ENCODE assay signal across 1 cellular context in the genomic region with DNA sequence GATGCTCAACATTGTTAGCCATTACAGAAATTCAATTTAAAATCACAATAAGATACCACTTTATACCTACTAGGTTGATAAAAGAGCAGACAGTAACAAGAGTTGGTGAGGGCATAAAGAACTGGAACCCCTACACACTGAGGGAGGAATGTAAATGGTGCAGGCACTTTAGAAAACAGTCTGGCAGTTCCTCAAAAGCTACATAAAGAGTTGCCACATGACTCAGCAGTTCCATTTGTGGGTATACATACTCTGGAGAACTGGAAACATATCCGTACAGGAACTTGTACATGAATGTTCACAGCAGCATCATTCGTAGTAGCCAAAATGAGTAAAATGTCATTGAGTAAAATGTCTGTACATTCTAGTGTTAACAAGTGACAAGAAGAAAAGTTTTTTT.
TF ChIP-seq lines count a peak whose summit lies in the region.

No MANE protein-coding gene starts in this region.

TF ChIP-seq in K562, 482 proteins besides CTCF, POLR2A, EP300 and RAD21 (continued from another document and continues in another):
- TF ChIP-seq, protein P1, sequence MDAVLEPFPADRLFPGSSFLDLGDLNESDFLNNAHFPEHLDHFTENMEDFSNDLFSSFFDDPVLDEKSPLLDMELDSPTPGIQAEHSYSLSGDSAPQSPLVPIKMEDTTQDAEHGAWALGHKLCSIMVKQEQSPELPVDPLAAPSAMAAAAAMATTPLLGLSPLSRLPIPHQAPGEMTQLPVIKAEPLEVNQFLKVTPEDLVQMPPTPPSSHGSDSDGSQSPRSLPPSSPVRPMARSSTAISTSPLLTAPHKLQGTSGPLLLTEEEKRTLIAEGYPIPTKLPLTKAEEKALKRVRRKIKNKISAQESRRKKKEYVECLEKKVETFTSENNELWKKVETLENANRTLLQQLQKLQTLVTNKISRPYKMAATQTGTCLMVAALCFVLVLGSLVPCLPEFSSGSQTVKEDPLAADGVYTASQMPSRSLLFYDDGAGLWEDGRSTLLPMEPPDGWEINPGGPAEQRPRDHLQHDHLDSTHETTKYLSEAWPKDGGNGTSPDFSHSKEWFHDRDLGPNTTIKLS (IDR thresholded peaks at IDR 0.05; ENCODE audit: borderline replicate concordance, low read depth): no peak
- TF ChIP-seq TRIM28 (IDR thresholded peaks at IDR 0.05) (peak; percentile 56; the same call in 1 of the 2 replicates), SP1 (CRISPR knock-in tag; IDR thresholded peaks at IDR 0.05) (no peak), NCOR1 (IDR thresholded peaks at IDR 0.05) (no peak), GABPB1 (CRISPR knock-in tag; IDR thresholded peaks at IDR 0.05) (no peak), POLR2H (tag; IDR thresholded peaks at IDR 0.05; ENCODE audit: low read depth) (0 out of 2 replicates have a peak, but pooled peaks have one; percentile 46), ARID1B (IDR thresholded peaks at IDR 0.05) (peak; percentile 59; the same call in 1 of the 2 replicates), ZNF785 (CRISPR knock-in tag; IDR thresholded peaks at IDR 0.05) (no peak), BHLHE40 (IDR thresholded peaks at IDR 0.05; ENCODE audit: low read length) (no peak), MTF1 (CRISPR knock-in tag; IDR thresholded peaks at IDR 0.05; ENCODE audit: borderline replicate concordance) (no peak), SMARCE1 (IDR thresholded peaks at IDR 0.05) (peak; percentile 65; the same call in 1 of the 2 replicates), SREBF2 (CRISPR knock-in tag; IDR thresholded peaks at IDR 0.05) (no peak), NBN (IDR thresholded peaks at IDR 0.05; ENCODE audit: low read depth) (peak; percentile 36; the same call in 1 of the 2 replicates), SMARCA5 (IDR thresholded peaks at IDR 0.05) (peak; percentile 42; the same call in 1 of the 2 replicates), TCFL5 (CRISPR knock-in tag; conservative IDR thresholded peaks at IDR 0.05) (no peak), SRF (CRISPR knock-in tag; IDR thresholded peaks at IDR 0.05) (no peak), TFAM (CRISPR knock-in tag; conservative IDR thresholded peaks at IDR 0.05) (no peak), MTA1 (IDR thresholded peaks at IDR 0.05; ENCODE audit: borderline replicate concordance) (0 out of 2 replicates have a peak, but pooled peaks have one; percentile 34), NUFIP1 (IDR thresholded peaks at IDR 0.05; ENCODE audit: partially characterized antibody) (no peak), SMARCA4 (IDR thresholded peaks at IDR 0.05) (peak; percentile 78; the same call in 1 of the 2 replicates), HDAC3 (IDR thresholded peaks at IDR 0.05; ENCODE audit: borderline replicate concordance, partially characterized antibody) (no peak), ZSCAN32 (CRISPR knock-in tag; IDR thresholded peaks at IDR 0.05) (no peak), C11orf30 (IDR thresholded peaks at IDR 0.05; ENCODE audit: low read depth) (peak; percentile 97), HNRNPLL (IDR thresholded peaks at IDR 0.05; ENCODE audit: low read depth, low read length, poor library complexity, severe bottlenecking) (no peak), STAT5B (CRISPR knock-in tag; IDR thresholded peaks at IDR 0.05) (no peak), NFRKB (IDR thresholded peaks at IDR 0.05; ENCODE audit: low read depth) (no peak), POLR3A (IDR thresholded peaks at IDR 0.05; ENCODE audit: borderline replicate concordance, extremely low read depth, insufficient read depth, insufficient read length) (no peak), NFE2 (IDR thresholded peaks at IDR 0.05; ENCODE audit: low read depth) (peak; percentile 100), ETV5 (CRISPR knock-in tag; IDR thresholded peaks at IDR 0.05; ENCODE audit: low read depth) (no peak), ZNF282 (CRISPR knock-in tag; IDR thresholded peaks at IDR 0.05) (no peak)
- TF ChIP-seq, protein P2, sequence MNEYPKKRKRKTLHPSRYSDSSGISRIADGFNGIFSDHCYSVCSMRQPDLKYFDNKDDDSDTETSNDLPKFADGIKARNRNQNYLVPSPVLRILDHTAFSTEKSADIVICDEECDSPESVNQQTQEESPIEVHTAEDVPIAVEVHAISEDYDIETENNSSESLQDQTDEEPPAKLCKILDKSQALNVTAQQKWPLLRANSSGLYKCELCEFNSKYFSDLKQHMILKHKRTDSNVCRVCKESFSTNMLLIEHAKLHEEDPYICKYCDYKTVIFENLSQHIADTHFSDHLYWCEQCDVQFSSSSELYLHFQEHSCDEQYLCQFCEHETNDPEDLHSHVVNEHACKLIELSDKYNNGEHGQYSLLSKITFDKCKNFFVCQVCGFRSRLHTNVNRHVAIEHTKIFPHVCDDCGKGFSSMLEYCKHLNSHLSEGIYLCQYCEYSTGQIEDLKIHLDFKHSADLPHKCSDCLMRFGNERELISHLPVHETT (CRISPR knock-in tag; conservative IDR thresholded peaks at IDR 0.05 in 1 of 2, IDR thresholded peaks at IDR 0.05 in 1 of 2): no peak
- TF ChIP-seq, protein P3, sequence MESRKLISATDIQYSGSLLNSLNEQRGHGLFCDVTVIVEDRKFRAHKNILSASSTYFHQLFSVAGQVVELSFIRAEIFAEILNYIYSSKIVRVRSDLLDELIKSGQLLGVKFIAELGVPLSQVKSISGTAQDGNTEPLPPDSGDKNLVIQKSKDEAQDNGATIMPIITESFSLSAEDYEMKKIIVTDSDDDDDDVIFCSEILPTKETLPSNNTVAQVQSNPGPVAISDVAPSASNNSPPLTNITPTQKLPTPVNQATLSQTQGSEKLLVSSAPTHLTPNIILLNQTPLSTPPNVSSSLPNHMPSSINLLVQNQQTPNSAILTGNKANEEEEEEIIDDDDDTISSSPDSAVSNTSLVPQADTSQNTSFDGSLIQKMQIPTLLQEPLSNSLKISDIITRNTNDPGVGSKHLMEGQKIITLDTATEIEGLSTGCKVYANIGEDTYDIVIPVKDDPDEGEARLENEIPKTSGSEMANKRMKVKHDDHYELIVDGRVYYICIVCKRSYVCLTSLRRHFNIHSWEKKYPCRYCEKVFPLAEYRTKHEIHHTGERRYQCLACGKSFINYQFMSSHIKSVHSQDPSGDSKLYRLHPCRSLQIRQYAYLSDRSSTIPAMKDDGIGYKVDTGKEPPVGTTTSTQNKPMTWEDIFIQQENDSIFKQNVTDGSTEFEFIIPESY (CRISPR knock-in tag; IDR thresholded peaks at IDR 0.05): no peak
- TF ChIP-seq, protein P4, sequence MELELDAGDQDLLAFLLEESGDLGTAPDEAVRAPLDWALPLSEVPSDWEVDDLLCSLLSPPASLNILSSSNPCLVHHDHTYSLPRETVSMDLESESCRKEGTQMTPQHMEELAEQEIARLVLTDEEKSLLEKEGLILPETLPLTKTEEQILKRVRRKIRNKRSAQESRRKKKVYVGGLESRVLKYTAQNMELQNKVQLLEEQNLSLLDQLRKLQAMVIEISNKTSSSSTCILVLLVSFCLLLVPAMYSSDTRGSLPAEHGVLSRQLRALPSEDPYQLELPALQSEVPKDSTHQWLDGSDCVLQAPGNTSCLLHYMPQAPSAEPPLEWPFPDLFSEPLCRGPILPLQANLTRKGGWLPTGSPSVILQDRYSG (tag; conservative IDR thresholded peaks at IDR 0.05; ENCODE audit: low read depth): no peak
- TF ChIP-seq, protein P5, sequence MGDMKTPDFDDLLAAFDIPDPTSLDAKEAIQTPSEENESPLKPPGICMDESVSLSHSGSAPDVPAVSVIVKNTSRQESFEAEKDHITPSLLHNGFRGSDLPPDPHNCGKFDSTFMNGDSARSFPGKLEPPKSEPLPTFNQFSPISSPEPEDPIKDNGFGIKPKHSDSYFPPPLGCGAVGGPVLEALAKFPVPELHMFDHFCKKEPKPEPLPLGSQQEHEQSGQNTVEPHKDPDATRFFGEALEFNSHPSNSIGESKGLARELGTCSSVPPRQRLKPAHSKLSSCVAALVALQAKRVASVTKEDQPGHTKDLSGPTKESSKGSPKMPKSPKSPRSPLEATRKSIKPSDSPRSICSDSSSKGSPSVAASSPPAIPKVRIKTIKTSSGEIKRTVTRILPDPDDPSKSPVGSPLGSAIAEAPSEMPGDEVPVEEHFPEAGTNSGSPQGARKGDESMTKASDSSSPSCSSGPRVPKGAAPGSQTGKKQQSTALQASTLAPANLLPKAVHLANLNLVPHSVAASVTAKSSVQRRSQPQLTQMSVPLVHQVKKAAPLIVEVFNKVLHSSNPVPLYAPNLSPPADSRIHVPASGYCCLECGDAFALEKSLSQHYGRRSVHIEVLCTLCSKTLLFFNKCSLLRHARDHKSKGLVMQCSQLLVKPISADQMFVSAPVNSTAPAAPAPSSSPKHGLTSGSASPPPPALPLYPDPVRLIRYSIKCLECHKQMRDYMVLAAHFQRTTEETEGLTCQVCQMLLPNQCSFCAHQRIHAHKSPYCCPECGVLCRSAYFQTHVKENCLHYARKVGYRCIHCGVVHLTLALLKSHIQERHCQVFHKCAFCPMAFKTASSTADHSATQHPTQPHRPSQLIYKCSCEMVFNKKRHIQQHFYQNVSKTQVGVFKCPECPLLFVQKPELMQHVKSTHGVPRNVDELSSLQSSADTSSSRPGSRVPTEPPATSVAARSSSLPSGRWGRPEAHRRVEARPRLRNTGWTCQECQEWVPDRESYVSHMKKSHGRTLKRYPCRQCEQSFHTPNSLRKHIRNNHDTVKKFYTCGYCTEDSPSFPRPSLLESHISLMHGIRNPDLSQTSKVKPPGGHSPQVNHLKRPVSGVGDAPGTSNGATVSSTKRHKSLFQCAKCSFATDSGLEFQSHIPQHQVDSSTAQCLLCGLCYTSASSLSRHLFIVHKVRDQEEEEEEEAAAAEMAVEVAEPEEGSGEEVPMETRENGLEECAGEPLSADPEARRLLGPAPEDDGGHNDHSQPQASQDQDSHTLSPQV (IDR thresholded peaks at IDR 0.05): 0 out of 2 replicates have a peak, but pooled peaks have one; percentile 59
- TF ChIP-seq, protein P6, sequence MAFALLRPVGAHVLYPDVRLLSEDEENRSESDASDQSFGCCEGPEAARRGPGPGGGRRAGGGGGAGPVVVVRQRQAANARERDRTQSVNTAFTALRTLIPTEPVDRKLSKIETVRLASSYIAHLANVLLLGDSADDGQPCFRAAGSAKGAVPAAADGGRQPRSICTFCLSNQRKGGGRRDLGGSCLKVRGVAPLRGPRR (CRISPR knock-in tag; IDR thresholded peaks at IDR 0.05): no peak
- TF ChIP-seq, protein P7, sequence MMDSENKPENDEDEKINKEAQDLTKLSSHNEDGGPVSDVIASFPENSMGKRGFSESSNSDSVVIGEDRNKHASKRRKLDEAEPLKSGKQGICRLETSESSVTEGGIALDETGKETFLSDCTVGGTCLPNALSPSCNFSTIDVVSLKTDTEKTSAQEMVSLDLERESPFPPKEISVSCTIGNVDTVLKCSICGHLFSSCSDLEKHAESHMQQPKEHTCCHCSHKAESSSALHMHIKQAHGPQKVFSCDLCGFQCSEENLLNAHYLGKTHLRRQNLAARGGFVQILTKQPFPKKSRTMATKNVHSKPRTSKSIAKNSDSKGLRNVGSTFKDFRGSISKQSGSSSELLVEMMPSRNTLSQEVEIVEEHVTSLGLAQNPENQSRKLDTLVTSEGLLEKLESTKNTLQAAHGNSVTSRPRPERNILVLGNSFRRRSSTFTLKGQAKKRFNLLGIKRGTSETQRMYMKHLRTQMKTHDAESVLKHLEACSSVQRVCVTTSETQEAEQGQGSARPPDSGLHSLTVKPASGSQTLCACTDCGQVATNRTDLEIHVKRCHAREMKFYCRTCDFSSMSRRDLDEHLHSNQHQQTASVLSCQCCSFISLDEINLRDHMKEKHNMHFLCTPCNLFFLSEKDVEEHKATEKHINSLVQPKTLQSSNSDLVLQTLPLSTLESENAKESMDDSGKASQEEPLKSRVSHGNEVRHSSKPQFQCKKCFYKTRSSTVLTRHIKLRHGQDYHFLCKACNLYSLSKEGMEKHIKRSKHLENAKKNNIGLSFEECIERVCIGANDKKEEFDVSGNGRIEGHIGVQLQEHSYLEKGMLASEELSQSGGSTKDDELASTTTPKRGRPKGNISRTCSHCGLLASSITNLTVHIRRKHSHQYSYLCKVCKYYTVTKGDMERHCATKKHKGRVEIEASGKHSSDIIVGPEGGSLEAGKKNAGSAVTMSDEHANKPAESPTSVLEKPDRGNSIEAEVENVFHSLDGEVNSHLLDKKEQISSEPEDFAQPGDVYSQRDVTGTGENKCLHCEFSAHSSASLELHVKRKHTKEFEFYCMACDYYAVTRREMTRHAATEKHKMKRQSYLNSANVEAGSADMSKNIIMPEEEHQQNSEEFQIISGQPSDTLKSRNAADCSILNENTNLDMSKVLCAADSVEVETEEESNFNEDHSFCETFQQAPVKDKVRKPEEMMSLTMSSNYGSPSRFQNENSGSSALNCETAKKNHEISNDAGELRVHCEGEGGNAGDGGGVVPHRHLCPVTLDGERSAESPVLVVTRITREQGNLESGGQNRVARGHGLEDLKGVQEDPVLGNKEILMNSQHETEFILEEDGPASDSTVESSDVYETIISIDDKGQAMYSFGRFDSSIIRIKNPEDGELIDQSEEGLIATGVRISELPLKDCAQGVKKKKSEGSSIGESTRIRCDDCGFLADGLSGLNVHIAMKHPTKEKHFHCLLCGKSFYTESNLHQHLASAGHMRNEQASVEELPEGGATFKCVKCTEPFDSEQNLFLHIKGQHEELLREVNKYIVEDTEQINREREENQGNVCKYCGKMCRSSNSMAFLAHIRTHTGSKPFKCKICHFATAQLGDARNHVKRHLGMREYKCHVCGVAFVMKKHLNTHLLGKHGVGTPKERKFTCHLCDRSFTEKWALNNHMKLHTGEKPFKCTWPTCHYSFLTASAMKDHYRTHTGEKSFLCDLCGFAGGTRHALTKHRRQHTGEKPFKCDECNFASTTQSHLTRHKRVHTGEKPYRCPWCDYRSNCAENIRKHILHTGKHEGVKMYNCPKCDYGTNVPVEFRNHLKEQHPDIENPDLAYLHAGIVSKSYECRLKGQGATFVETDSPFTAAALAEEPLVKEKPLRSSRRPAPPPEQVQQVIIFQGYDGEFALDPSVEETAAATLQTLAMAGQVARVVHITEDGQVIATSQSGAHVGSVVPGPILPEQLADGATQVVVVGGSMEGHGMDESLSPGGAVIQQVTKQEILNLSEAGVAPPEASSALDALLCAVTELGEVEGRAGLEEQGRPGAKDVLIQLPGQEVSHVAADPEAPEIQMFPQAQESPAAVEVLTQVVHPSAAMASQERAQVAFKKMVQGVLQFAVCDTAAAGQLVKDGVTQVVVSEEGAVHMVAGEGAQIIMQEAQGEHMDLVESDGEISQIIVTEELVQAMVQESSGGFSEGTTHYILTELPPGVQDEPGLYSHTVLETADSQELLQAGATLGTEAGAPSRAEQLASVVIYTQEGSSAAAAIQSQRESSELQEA (IDR thresholded peaks at IDR 0.05; ENCODE audit: low read depth): no peak
- TF ChIP-seq, protein P8, sequence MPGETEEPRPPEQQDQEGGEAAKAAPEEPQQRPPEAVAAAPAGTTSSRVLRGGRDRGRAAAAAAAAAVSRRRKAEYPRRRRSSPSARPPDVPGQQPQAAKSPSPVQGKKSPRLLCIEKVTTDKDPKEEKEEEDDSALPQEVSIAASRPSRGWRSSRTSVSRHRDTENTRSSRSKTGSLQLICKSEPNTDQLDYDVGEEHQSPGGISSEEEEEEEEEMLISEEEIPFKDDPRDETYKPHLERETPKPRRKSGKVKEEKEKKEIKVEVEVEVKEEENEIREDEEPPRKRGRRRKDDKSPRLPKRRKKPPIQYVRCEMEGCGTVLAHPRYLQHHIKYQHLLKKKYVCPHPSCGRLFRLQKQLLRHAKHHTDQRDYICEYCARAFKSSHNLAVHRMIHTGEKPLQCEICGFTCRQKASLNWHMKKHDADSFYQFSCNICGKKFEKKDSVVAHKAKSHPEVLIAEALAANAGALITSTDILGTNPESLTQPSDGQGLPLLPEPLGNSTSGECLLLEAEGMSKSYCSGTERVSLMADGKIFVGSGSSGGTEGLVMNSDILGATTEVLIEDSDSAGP (CRISPR knock-in tag; IDR thresholded peaks at IDR 0.05): no peak
- TF ChIP-seq, protein P9, sequence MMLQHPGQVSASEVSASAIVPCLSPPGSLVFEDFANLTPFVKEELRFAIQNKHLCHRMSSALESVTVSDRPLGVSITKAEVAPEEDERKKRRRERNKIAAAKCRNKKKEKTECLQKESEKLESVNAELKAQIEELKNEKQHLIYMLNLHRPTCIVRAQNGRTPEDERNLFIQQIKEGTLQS (IDR thresholded peaks at IDR 0.05): no peak; the same call in 1 of the 2 replicates
- TF ChIP-seq, protein P9 (CRISPR knock-in tag; conservative IDR thresholded peaks at IDR 0.05): no peak
